In genomic region chrX:43655961-43656494, GRCh38 we compare ENCODE assay signal across 8 cellular contexts. TPM values are rescaled to one million over a fixed set of nuclear protein-coding genes. Genes with fewer than 3 reads are reported as not detected.
DNase-seq lines count a peak whose midpoint lies in the region; ATAC-seq and TF ChIP-seq lines count a peak whose summit lies in the region.

Gene MAOA (plus strand): TSS chrX:43656299. CDS start chrX:43656342, 43 bp downstream.

- peaks cover 0 to 12% (median 2%) of the 10 kb centered on the region in 4 donors for H3K4me1 ChIP-seq in esophagus muscularis mucosa
- H3K4me1 ChIP-seq in subcutaneous abdominal adipose tissue (ENCODE audit: control insufficient read depth in 5 of 5, insufficient read depth in 5 of 5, low read length in 5 of 5) = peaks cover 1 to 18% (median 12%) of the 10 kb centered on the region in 5 donors

- H3K27ac ChIP-seq in esophagus muscularis mucosa (replicated peaks in 1 of 4) = peak within 1 kb of the TSS; percentile 82 to 95 (median 94)
- H3K27ac ChIP-seq in subcutaneous abdominal adipose tissue (ENCODE audit: low read depth, low read length) = peak within 1 kb of the TSS; percentile 91

- H3K9me3 Mint-ChIP-seq in activated CD8-positive, alpha-beta memory T cell treated with anti-CD3 and anti-CD28 coated beads, Interleukin-2, amount 10 ng/mL, durations not matched to agents 7 days and 5 days (ENCODE audit: low read depth) = no peaks in the 10 kb centered on the region

- peak; percentile 16 for ATAC-seq in activated CD8-positive, alpha-beta memory T cell treated with anti-CD3 and anti-CD28 coated beads, Interleukin-2, amount 10 ng/mL, durations not matched to agents 7 days and 5 days
- ATAC-seq in GM18520 (IDR thresholded peaks at IDR 0.05; ENCODE audit: unreplicated experiment) = no peak

- peak within 1 kb of the TSS; percentile 75 for H3K4me3 Mint-ChIP-seq in activated CD8-positive, alpha-beta memory T cell treated with anti-CD3 and anti-CD28 coated beads, Interleukin-2, amount 10 ng/mL, durations not matched to agents 7 days and 5 days

- intact Hi-C loops in esophagus muscularis mucosa (cut with DNase I) = loop anchor here (5.0 kb wide), 3 partner anchors 69 to 94 kb away; no protein-coding TSS in a partner anchor

- H3K4me1 Mint-ChIP-seq in activated CD8-positive, alpha-beta memory T cell treated with anti-CD3 and anti-CD28 coated beads, Interleukin-2, amount 10 ng/mL, durations not matched to agents 7 days and 5 days = peaks cover 6% of the 10 kb centered on the region

- H3K27me3 Mint-ChIP-seq in activated CD8-positive, alpha-beta memory T cell treated with anti-CD3 and anti-CD28 coated beads, Interleukin-2, amount 10 ng/mL, durations not matched to agents 7 days and 5 days = no peaks in the 10 kb centered on the region

- TF ChIP-seq EP300 in esophagus muscularis mucosa (IDR thresholded peaks at IDR 0.05) = no peak

- 57% methylated on average over 31 of the region's 32 CpGs for WGBS in esophagus muscularis mucosa

- no peak for DNase-seq in AG10803 (ENCODE audit: low read depth)
- DNase-seq in LoVo (ENCODE audit: low spot score) = peak; percentile 36
- DNase-seq in activated CD8-positive, alpha-beta memory T cell treated with anti-CD3 and anti-CD28 coated beads, Interleukin-2, amount 10 ng/mL, durations not matched to agents 7 days and 5 days = peak; percentile 62
- DNase-seq in esophagus muscularis mucosa (ENCODE audit: extremely low spot score) = peak; percentile 94
- peak; percentile 77 for DNase-seq in mucosa of gallbladder (ENCODE audit: low spot score)
- no peak for DNase-seq in NCI-H2196 treated with DMSO at 0.1 percent for 48 hours (lab: John Stamatoyannopoulos, UW; ENCODE audit: unreplicated experiment)

- H3K9ac ChIP-seq in subcutaneous abdominal adipose tissue (ENCODE audit: low read length in 5 of 5) = peak within 1 kb of the TSS; percentile 52 to 83 (median 74)

- peak within 1 kb of the TSS; percentile 60 for H3K4me3 ChIP-seq in AG10803 (ENCODE audit: low read length)
- H3K4me3 ChIP-seq in esophagus muscularis mucosa = peak within 1 kb of the TSS; percentile 70 to 88 (median 72)
- peak within 1 kb of the TSS; percentile 71 to 87 (median 81) for H3K4me3 ChIP-seq in subcutaneous abdominal adipose tissue (ENCODE audit: low read depth in 1 of 5, low read length in 5 of 5)

- TF ChIP-seq CTCF in AG10803 (conservative IDR thresholded peaks at IDR 0.05; ENCODE audit: low read length) = no peak
- no peak for TF ChIP-seq CTCF in esophagus muscularis mucosa (IDR thresholded peaks at IDR 0.05)

- H3K9me3 ChIP-seq in esophagus muscularis mucosa (no peaks in the 10 kb centered on the region), subcutaneous abdominal adipose tissue (ENCODE audit: control insufficient read depth in 5 of 5, low read length in 5 of 5) (no peaks in the 10 kb centered on the region)

- peak within 1 kb of the TSS; percentile 77 for H3K27ac Mint-ChIP-seq in activated CD8-positive, alpha-beta memory T cell treated with anti-CD3 and anti-CD28 coated beads, Interleukin-2, amount 10 ng/mL, durations not matched to agents 7 days and 5 days

- CTCF ChIA-PET in activated CD8-positive, alpha-beta memory T cell treated with anti-CD3 and anti-CD28 coated beads, Interleukin-2, amount 10 ng/mL, durations not matched to agents 7 days and 5 days (lab: Charles Lee) = interaction anchor here (1.2 kb wide), 1 partner anchor 85 kb away, joined by 3 read pairs; no protein-coding TSS in a partner anchor

- peak; percentile 19 for TF ChIP-seq POLR2A in esophagus muscularis mucosa (IDR thresholded peaks at IDR 0.05; ENCODE audit: low read depth)

- H3K27me3 ChIP-seq in esophagus muscularis mucosa (no peaks in the 10 kb centered on the region), subcutaneous abdominal adipose tissue (ENCODE audit: control insufficient read depth in 5 of 5, insufficient read depth in 4 of 5, low read length in 5 of 5) (peaks cover 0 to 18% (median 2%) of the 10 kb centered on the region in 5 donors)

- H3K36me3 ChIP-seq in esophagus muscularis mucosa (no peaks in the 10 kb centered on the region), subcutaneous abdominal adipose tissue (ENCODE audit: control insufficient read depth in 5 of 5, insufficient read depth in 5 of 5, low read length in 5 of 5) (no peaks in the 10 kb centered on the region)

- H3K36me3 Mint-ChIP-seq in activated CD8-positive, alpha-beta memory T cell treated with anti-CD3 and anti-CD28 coated beads, Interleukin-2, amount 10 ng/mL, durations not matched to agents 7 days and 5 days = no peaks in the 10 kb centered on the region

RNA-seq across cellular contexts. Expression of gene MAOA, which starts in this region (rescaled TPM):
- total RNA-seq in activated CD8-positive, alpha-beta memory T cell treated with anti-CD3 and anti-CD28 coated beads, Interleukin-2, amount 10 ng/mL, durations not matched to agents 7 days and 5 days = 1 to 10 TPM; 2.6 to 3.1 TPM
- total RNA-seq in esophagus muscularis mucosa (100 to 1,000 TPM; 299 to 636 (median 361) TPM), mucosa of gallbladder (126 TPM)

Comparison
In these comparisons a context has a peak if more than half of its experiments do, and no peak if none do; other contexts are left out.
1. RNA of gene MAOA (total RNA-seq): 299 to 636 TPM in esophagus muscularis mucosa and 126 TPM in mucosa of gallbladder (single experiment); 2.6 to 3.1 TPM in activated CD8-positive, alpha-beta memory T cell treated with anti-CD3 and anti-CD28 coated beads, Interleukin-2, amount 10 ng/mL, durations not matched to agents 7 days and 5 days; every median in the first group is over 10 times any median in the second.
2. DNase-seq: peak in LoVo (single experiment), activated CD8-positive, alpha-beta memory T cell treated with anti-CD3 and anti-CD28 coated beads, Interleukin-2, amount 10 ng/mL, durations not matched to agents 7 days and 5 days (single experiment), esophagus muscularis mucosa (single experiment) and mucosa of gallbladder (single experiment); none in AG10803 (single experiment) and NCI-H2196 treated with DMSO at 0.1 percent for 48 hours (single experiment).
3. Peak in every context shown above with its lines, with median percentiles within 50 percentile points of each other: H3K4me3 ChIP-seq.